ENCODE assay signal across 16 cellular contexts in the genomic region with DNA sequence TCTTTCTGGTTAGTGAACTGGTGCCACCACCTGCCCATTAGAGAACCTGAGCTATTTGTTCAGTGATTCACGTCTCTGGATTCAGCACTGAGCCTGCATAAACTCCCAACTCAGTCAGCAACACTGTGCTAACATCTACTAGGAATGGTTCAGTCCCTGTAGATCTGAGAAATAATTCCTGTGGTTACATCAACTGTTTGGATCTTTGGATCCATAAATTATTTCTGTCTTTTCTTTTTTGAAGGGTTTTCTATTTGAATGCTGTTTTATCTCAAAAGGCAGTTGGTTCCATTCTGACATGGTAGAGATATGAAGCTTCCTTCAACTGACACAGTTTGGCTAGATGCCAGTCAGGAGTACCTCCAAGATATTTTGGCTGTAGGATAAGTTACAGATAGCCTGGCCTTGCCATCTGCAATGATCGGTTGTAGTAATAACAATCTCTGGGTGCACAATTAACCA.
DNase-seq lines count a peak whose midpoint lies in the region; ATAC-seq lines count a peak whose summit lies in the region.
"Had no signal": no experiment of that assay in that cellular context is flagged by ENCODE, and none has a peak within 500 bp of the region (broad histone marks: within the 10 kb centered on the region; RNA-seq: fewer than 3 reads in every experiment).

No MANE protein-coding gene starts in this region.

- DNase-seq in G401 (ENCODE audit: low spot score) (peak; percentile 15), OCI-M1 (lab: John Stamatoyannopoulos, UW) (peak; percentile 95), non-pigmented ciliary epithelial cell (ENCODE audit: low read depth) (peak; percentile 56)
- no peak for DNase-seq in activated CD4-positive, CD25-positive, alpha-beta regulatory T cell treated with anti-CD3 and anti-CD28 coated beads, Interleukin-2, amount 50 U/mL, for 72 hours
- DNase-seq in CD8-positive, alpha-beta memory T cell = no peak
- no peak for DNase-seq in effector memory CD4-positive, alpha-beta T cell
- DNase-seq: activated CD8-positive, alpha-beta memory T cell treated with anti-CD3 and anti-CD28 coated beads for 24 hours; activated gamma-delta T cell; effector memory CD8-positive, alpha-beta T cell; NCI-H1105 treated with DMSO at 0.1 percent for 48 hours; NCI-H524 had no signal

- in situ Hi-C loops in G401 (cut with HindIII; ENCODE audit: low sequenced_read_pairs) = no loop called here

- no peaks in the 10 kb centered on the region for H3K4me1 ChIP-seq in CD8-positive, alpha-beta memory T cell (ENCODE audit: insufficient read depth, low read length)
- no peaks in the 10 kb centered on the region for H3K4me1 ChIP-seq in effector memory CD4-positive, alpha-beta T cell (ENCODE audit: control insufficient read depth, insufficient read depth, low read length, poor library complexity, severe bottlenecking)
- H3K4me1 ChIP-seq: suprapubic skin had no signal

- H3K27me3 Mint-ChIP-seq in CD8-positive, alpha-beta memory T cell = no peaks in the 10 kb centered on the region
- H3K27me3 Mint-ChIP-seq: effector memory CD8-positive, alpha-beta T cell had no signal

- H3K4me3 ChIP-seq in CD8-positive, alpha-beta memory T cell (ENCODE audit: low read length) = no peak overlapping the region
- H3K4me3 ChIP-seq in effector memory CD4-positive, alpha-beta T cell (ENCODE audit: insufficient read depth, low read depth, low read length, poor library complexity, severe bottlenecking) = no peak overlapping the region
- H3K4me3 ChIP-seq: lung, suprapubic skin had no signal

- no peaks in the 10 kb centered on the region for H3K36me3 ChIP-seq in CD8-positive, alpha-beta memory T cell (ENCODE audit: insufficient read depth, low read length)
- H3K36me3 ChIP-seq in effector memory CD4-positive, alpha-beta T cell (ENCODE audit: control insufficient read depth, insufficient read depth, low read length) = no peaks in the 10 kb centered on the region
- H3K36me3 ChIP-seq: suprapubic skin had no signal

- ATAC-seq in esophagus mucosa = peak; percentile 49
- ATAC-seq: effector memory CD8-positive, alpha-beta T cell; Right ventricle myocardium inferior had no signal

- H3K4me1 Mint-ChIP-seq in CD8-positive, alpha-beta memory T cell = no peaks in the 10 kb centered on the region

- no peaks in the 10 kb centered on the region for H3K27me3 ChIP-seq in CD8-positive, alpha-beta memory T cell (ENCODE audit: insufficient read depth, low read length, poor library complexity, severe bottlenecking)
- no peaks in the 10 kb centered on the region for H3K27me3 ChIP-seq in effector memory CD4-positive, alpha-beta T cell (replicated peaks; ENCODE audit: control insufficient read depth, insufficient read depth, low read length, poor library complexity, severe bottlenecking)
- H3K27me3 ChIP-seq: suprapubic skin had no signal

- H3K9me3 Mint-ChIP-seq in CD8-positive, alpha-beta memory T cell = no peaks in the 10 kb centered on the region
- H3K9me3 Mint-ChIP-seq: brain; effector memory CD8-positive, alpha-beta T cell had no signal

- H3K4me3 Mint-ChIP-seq in CD8-positive, alpha-beta memory T cell = no peak overlapping the region
- H3K4me3 Mint-ChIP-seq: brain; effector memory CD8-positive, alpha-beta T cell had no signal

- CTCF ChIA-PET in CD8-positive, alpha-beta memory T cell (lab: Charles Lee) = no interaction called here

- POLR2A ChIA-PET in CD8-positive, alpha-beta memory T cell (lab: Charles Lee) = no interaction called here

- H3K36me3 Mint-ChIP-seq in CD8-positive, alpha-beta memory T cell = peaks cover 0 to 6% (median 1%) of the 10 kb centered on the region in 3 donors
- H3K36me3 Mint-ChIP-seq: brain had no signal

- H3K27ac ChIP-seq in CD8-positive, alpha-beta memory T cell (ENCODE audit: low read depth, low read length) = no peak overlapping the region
- no peak overlapping the region for H3K27ac ChIP-seq in effector memory CD4-positive, alpha-beta T cell (ENCODE audit: insufficient read depth, low read length, poor library complexity, severe bottlenecking)
- H3K27ac ChIP-seq: suprapubic skin had no signal

- H3K9me3 ChIP-seq in CD8-positive, alpha-beta memory T cell (ENCODE audit: low read length) = no peaks in the 10 kb centered on the region
- no peaks in the 10 kb centered on the region for H3K9me3 ChIP-seq in effector memory CD4-positive, alpha-beta T cell (ENCODE audit: control insufficient read depth, low read length)
- H3K9me3 ChIP-seq: suprapubic skin had no signal

- no peak overlapping the region for H3K27ac Mint-ChIP-seq in CD8-positive, alpha-beta memory T cell
- H3K27ac Mint-ChIP-seq: effector memory CD8-positive, alpha-beta T cell had no signal

Comparison
In these comparisons a context has a peak if more than half of its experiments do, and no peak if none do; other contexts are left out.
1. DNase-seq: peak in G401 (single experiment), OCI-M1 (single experiment) and non-pigmented ciliary epithelial cell (single experiment); none in activated CD4-positive, CD25-positive, alpha-beta regulatory T cell treated with anti-CD3 and anti-CD28 coated beads, Interleukin-2, amount 50 U/mL, for 72 hours (single experiment), CD8-positive, alpha-beta memory T cell (0 of 5) and effector memory CD4-positive, alpha-beta T cell (0 of 3).